In genomic region chr20:35326732-35327073, GRCh38 we compare ENCODE assay signal across 24 cellular contexts. TPM values are rescaled to one million over a fixed set of nuclear protein-coding genes. Genes with fewer than 3 reads are reported as not detected.
DNase-seq lines count a peak whose midpoint lies in the region; ATAC-seq, FAIRE-seq and TF ChIP-seq lines count a peak whose summit lies in the region.
"Had no signal": no experiment of that assay in that cellular context is flagged by ENCODE, and none has a peak within 500 bp of the region (broad histone marks: within the 10 kb centered on the region; RNA-seq: fewer than 3 reads in every experiment).

No MANE protein-coding gene starts in this region.

- peaks cover 25% of the 10 kb centered on the region for H3K36me3 Mint-ChIP-seq in HFFc6 (ENCODE audit: low read depth)
- H3K36me3 Mint-ChIP-seq: stimulated activated effector memory CD8-positive, alpha-beta T cell treated with anti-CD3 and anti-CD28 coated beads, Interleukin-12 subunit alpha, Interleukin-12 subunit beta, amount 100 ng/mL, for 72 hours had no signal

- no peaks in the 10 kb centered on the region; the same call in 1 of the 2 replicates for H3K27me3 Mint-ChIP-seq in HFFc6 (ENCODE audit: insufficient read depth)
- H3K27me3 Mint-ChIP-seq: activated T-helper 17 cell treated with anti-CD3 and anti-CD28 coated beads, Interleukin-2, amount 50 U/mL, for 72 hours had no signal

- peaks cover 26% of the 10 kb centered on the region for H3K4me1 ChIP-seq in adipocyte (ENCODE audit: control insufficient read depth, insufficient read depth, low read length)
- H3K4me1 ChIP-seq in HepG2 (ENCODE audit: insufficient read depth, low read length): peaks cover 51% of the 10 kb centered on the region
- peaks cover 9% of the 10 kb centered on the region for H3K4me1 ChIP-seq in smooth muscle cell (ENCODE audit: low read depth)
- H3K4me1 ChIP-seq: BLaER1, tibial artery had no signal

- TF ChIP-seq RAD21 in HepG2 (CRISPR knock-in tag; IDR thresholded peaks at IDR 0.05): no peak

- H3K27ac Mint-ChIP-seq in HFFc6: 0 out of 2 replicates have a peak overlapping the region, but pooled peaks have one; percentile 25
- H3K27ac Mint-ChIP-seq: GM23338; stimulated activated effector memory CD8-positive, alpha-beta T cell treated with anti-CD3 and anti-CD28 coated beads, Interleukin-12 subunit alpha, Interleukin-12 subunit beta, amount 100 ng/mL, for 72 hours had no signal

- peak overlapping the region; percentile 10 for H3K9ac ChIP-seq in adipocyte (ENCODE audit: low read length)
- H3K9ac ChIP-seq in HepG2 (ENCODE audit: insufficient read depth, low read depth, low read length): peak overlapping the region; percentile 7
- H3K9ac ChIP-seq in smooth muscle cell (ENCODE audit: low read depth): no peak overlapping the region
- H3K9ac ChIP-seq: BLaER1 had no signal

- no peak for TF ChIP-seq CTCF in HFFc6 (IDR thresholded peaks at IDR 0.05)
- TF ChIP-seq CTCF in HepG2 (CRISPR knock-in tag; IDR thresholded peaks at IDR 0.05): no peak
- no peak for TF ChIP-seq CTCF in smooth muscle cell (IDR thresholded peaks at IDR 0.05; ENCODE audit: borderline replicate concordance, insufficient read depth, poor library complexity, severe bottlenecking)

- H3K4me3 ChIP-seq in adipocyte (ENCODE audit: low read length): peak overlapping the region; percentile 10
- H3K4me3 ChIP-seq in HepG2 (replicated peaks in 1 of 3; ENCODE audit: insufficient read depth in 1 of 3, low read depth in 2 of 3, low read length in 3 of 3): peak overlapping the region in 1 of 3 experiments; percentile 15; a peak in 1 of 6 replicates
- no peak overlapping the region for H3K4me3 ChIP-seq in smooth muscle cell
- H3K4me3 ChIP-seq: BLaER1, GM23338, left lung, SJSA1, tibial artery had no signal

- H3K4me1 Mint-ChIP-seq in HFFc6 (ENCODE audit: low read depth): peaks cover 71% of the 10 kb centered on the region

- POLR2A ChIA-PET in HepG2 (lab: Yijun Ruan, JAX): interaction anchor here (0.8 to 3.9 kb wide), 17 partner anchors 9 to 291 kb away, joined by 3 to 78 read pairs (median 5); partner anchors contain the start of genes CEP250 and EIF6

- CTCF ChIA-PET in HepG2 (lab: Yijun Ruan, JAX; ENCODE audit: low intra/inter-chr PET ratio, low total read pairs): interaction anchor here (6.9 kb wide), 1 partner anchor 22 kb away, joined by 204 read pairs; no protein-coding TSS in a partner anchor

- H3K79me2 ChIP-seq in HepG2 (ENCODE audit: insufficient read depth, low read length) (no peaks in the 10 kb centered on the region), smooth muscle cell (ENCODE audit: low read depth) (no peaks in the 10 kb centered on the region)

- H4K20me1 ChIP-seq in HepG2 (ENCODE audit: insufficient read depth, low read length): no peaks in the 10 kb centered on the region
- no peaks in the 10 kb centered on the region for H4K20me1 ChIP-seq in smooth muscle cell (ENCODE audit: low read depth)
- H4K20me1 ChIP-seq: BLaER1 had no signal

- H2AFZ ChIP-seq in HepG2 (ENCODE audit: low read length) (no peak overlapping the region), smooth muscle cell (ENCODE audit: low read depth) (no peak overlapping the region)
- H2AFZ ChIP-seq: GM23338 had no signal

- no peaks in the 10 kb centered on the region for H3K36me3 ChIP-seq in adipocyte (ENCODE audit: control insufficient read depth, insufficient read depth, low read length, severe bottlenecking)
- H3K36me3 ChIP-seq in HepG2 (replicated peaks in 1 of 2; ENCODE audit: control insufficient read depth in 1 of 2, insufficient read depth in 2 of 2, low read length in 2 of 2): no peaks in the 10 kb centered on the region
- H3K36me3 ChIP-seq in smooth muscle cell (ENCODE audit: low read depth): no peaks in the 10 kb centered on the region
- H3K36me3 ChIP-seq: left lung had no signal

- FAIRE-seq in HepG2 (lab: Jason Lieb, UNC): no peak
- FAIRE-seq: D721Med, HTR-8/SVneo had no signal

- 33% methylated on average over 3 of the region's 3 CpGs for whole genome bisulfite sequencing in HepG2 (ENCODE audit: low lambda C conversion rate)
- 77% methylated on average over 3 of the region's 3 CpGs for WGBS in smooth muscle cell (ENCODE audit: low lambda C conversion rate)

- H3K27me3 ChIP-seq in adipocyte (replicated peaks; ENCODE audit: control insufficient read depth, insufficient read depth, low read length) (no peaks in the 10 kb centered on the region), HepG2 (ENCODE audit: control insufficient read depth in 1 of 2, insufficient read depth in 2 of 2, low read length in 2 of 2) (no peaks in the 10 kb centered on the region), smooth muscle cell (ENCODE audit: low read depth) (no peaks in the 10 kb centered on the region)
- H3K27me3 ChIP-seq: BLaER1, left lung, SJSA1, tibial artery had no signal

- H3F3A ChIP-seq in smooth muscle cell (ENCODE audit: low read depth): peaks cover 22% of the 10 kb centered on the region

- TF ChIP-seq POLR2A in HepG2 (IDR thresholded peaks at IDR 0.05; ENCODE audit: insufficient read depth in 1 of 2, low read depth in 2 of 2, low read length in 2 of 2) (no peak), erythroblast (IDR thresholded peaks at IDR 0.05; ENCODE audit: low read length) (no peak)

- no peak overlapping the region for H3K4me3 Mint-ChIP-seq in HFFc6
- H3K4me3 Mint-ChIP-seq: activated T-helper 17 cell treated with anti-CD3 and anti-CD28 coated beads, Interleukin-2, amount 50 U/mL, for 72 hours; GM23338; stimulated activated effector memory CD8-positive, alpha-beta T cell treated with anti-CD3 and anti-CD28 coated beads, Interleukin-12 subunit alpha, Interleukin-12 subunit beta, amount 100 ng/mL, for 72 hours had no signal

- H3K9me3 Mint-ChIP-seq in HFFc6: no peaks in the 10 kb centered on the region
- H3K9me3 Mint-ChIP-seq: activated T-helper 17 cell treated with anti-CD3 and anti-CD28 coated beads, Interleukin-2, amount 50 U/mL, for 72 hours; GM23338; stimulated activated effector memory CD8-positive, alpha-beta T cell treated with anti-CD3 and anti-CD28 coated beads, Interleukin-12 subunit alpha, Interleukin-12 subunit beta, amount 100 ng/mL, for 72 hours had no signal

- TSS peak; percentile 37 for BruUV-seq in HepG2 (replicated peaks; lab: Mats Ljungman, UMichigan)

- intact Hi-C loops in HepG2 (cut with micrococcal nuclease; ENCODE audit: unreplicated experiment): loop anchor here (1.0 kb wide), 1 partner anchor 19 kb away; no protein-coding TSS in a partner anchor

- in situ Hi-C loops in HepG2 (cut with HindIII; ENCODE audit: extremely low pct_ligation_motif_present, low pct_unique_long_range_greater_than_20kb): no loop called here

- DNase-seq in HFFc6 (no peak), adipocyte (ENCODE audit: low read depth) (no peak), HepG2 (ENCODE audit: low spot score) (no peak), smooth muscle cell (lab: John Stamatoyannopoulos, UW; ENCODE audit: unreplicated experiment) (no peak), erythroblast (lab: John Stamatoyannopoulos, UW) (no peak), SKM-1 (lab: John Stamatoyannopoulos, UW; ENCODE audit: unreplicated experiment) (no peak)
- DNase-seq: left lung, NCI-H1105 treated with DMSO at 0.1 percent for 48 hours, NCI-H2171, T1000, tibial artery had no signal

- H3K4me2 ChIP-seq in HepG2 (ENCODE audit: low read depth, low read length) (peak overlapping the region; percentile 54), smooth muscle cell (peak overlapping the region; percentile 59)
- H3K4me2 ChIP-seq: BLaER1, GM23338 had no signal

- peak; percentile 64 for ATAC-seq in HepG2
- ATAC-seq in HG03025 (IDR thresholded peaks at IDR 0.05; ENCODE audit: low FRiP score, unreplicated experiment): no peak
- ATAC-seq: activated CD4-positive, CD25-positive, alpha-beta regulatory T cell treated with anti-CD3 and anti-CD28 coated beads, Interleukin-2, amount 50 U/mL, for 24 hours; activated T-helper 17 cell treated with anti-CD3 and anti-CD28 coated beads, Interleukin-2, amount 50 U/mL, for 72 hours; esophagus mucosa; GM23338; stimulated activated effector memory CD8-positive, alpha-beta T cell treated with anti-CD3 and anti-CD28 coated beads, Interleukin-12 subunit alpha, Interleukin-12 subunit beta, amount 100 ng/mL, for 72 hours had no signal

- H3K27ac ChIP-seq in HepG2 (ENCODE audit: extremely low read length, insufficient read depth, low read length): peak overlapping the region; percentile 74
- H3K27ac ChIP-seq in smooth muscle cell (ENCODE audit: low read depth): peak overlapping the region; percentile 75
- H3K27ac ChIP-seq: BLaER1, left lung, SJSA1, tibial artery had no signal

- H3K9me3 ChIP-seq in adipocyte (ENCODE audit: control insufficient read depth, low read length) (no peaks in the 10 kb centered on the region), HepG2 (ENCODE audit: low read length) (no peaks in the 10 kb centered on the region), smooth muscle cell (replicated peaks; ENCODE audit: low read depth) (no peaks in the 10 kb centered on the region)
- H3K9me3 ChIP-seq: BLaER1, left lung, SJSA1, tibial artery had no signal

- TF ChIP-seq EP300 in HepG2 (IDR thresholded peaks at IDR 0.05; ENCODE audit: low read depth in 2 of 2, low read length in 2 of 2) (no peak), HepG2 (CRISPR knock-in tag; IDR thresholded peaks at IDR 0.05; ENCODE audit: borderline replicate concordance) (no peak)

RNA-seq across cellular contexts. Expression of gene FAM83C, which starts 34.5 kb away (rescaled TPM):
- not detected for total RNA-seq in HFFc6 (2021; fragmentation: NEBNext Ultra II Directional; extraction: Animal tissue kit (Norgen Biotek cat#: 25700))
- total RNA-seq in HepG2 (2016; rRNA removed; fragmentation: Illumina TruSeq; extraction: Trizol) (0.07 TPM in 1 of 2 replicates, not detected in the other), smooth muscle cell (0.27 and 0.49 TPM in 2 replicates)
- 0.09 TPM in 1 of 2 replicates, not detected in the other for total RNA-seq in HepG2 (2016; cell fraction: cytosol; rRNA removed; fragmentation: Illumina TruSeq; extraction: Trizol; ENCODE audit: low read depth)
- total RNA-seq in HepG2 (2016; cell fraction: insoluble cytoplasmic fraction; rRNA removed; fragmentation: Illumina TruSeq; extraction: Trizol): 0.06 TPM in 1 of 2 replicates, not detected in the other
- 0.07 TPM in 1 of 2 replicates, not detected in the other for total RNA-seq in HepG2 (2016; cell fraction: membrane; rRNA removed; fragmentation: Illumina TruSeq; extraction: Trizol)
- total RNA-seq in HepG2 (2016; cell fraction: nucleus; rRNA removed; fragmentation: Illumina TruSeq; extraction: Trizol): not detected in 2 replicates
- polyA plus RNA-seq in HepG2 (2011; rRNA removed) (0.03 and 0.04 TPM in 2 replicates), smooth muscle cell (0.05 TPM in 1 of 2 replicates, not detected in the other)
- 0.03 TPM in 1 of 2 replicates, not detected in the other for polyA plus RNA-seq in HepG2 (2011; cell fraction: cytosol; rRNA removed)
- 0.08 and 0.09 TPM in 2 replicates for polyA plus RNA-seq in HepG2 (2011; cell fraction: nucleus; rRNA removed)
- 0.05 and 0.16 TPM in 2 replicates for polyA plus RNA-seq in HepG2 (2012)
- 0.05 and 0.08 TPM in 2 replicates for polyA plus RNA-seq in HepG2 (2016; cell fraction: cytosol; fragmentation: Illumina TruSeq; extraction: Trizol; ENCODE audit: low read depth)
- polyA plus RNA-seq in HepG2 (2016; cell fraction: insoluble cytoplasmic fraction; fragmentation: Illumina TruSeq; extraction: Trizol; ENCODE audit: low read depth): 0.10 and 0.16 TPM in 2 replicates
- 0.05 and 0.06 TPM in 2 replicates for polyA plus RNA-seq in HepG2 (2016; cell fraction: membrane; fragmentation: Illumina TruSeq; extraction: Trizol; ENCODE audit: low read depth)
- not detected in 2 replicates for polyA plus RNA-seq in HepG2 (2016; cell fraction: nucleus; fragmentation: Illumina TruSeq; extraction: Trizol; ENCODE audit: insufficient read depth, low read depth)
- 0.04 and 0.07 TPM in 2 replicates for polyA minus RNA-seq in HepG2 (2011; rRNA and poly(A)+ RNA removed; ENCODE audit: low replicate concordance)
- not detected in 2 replicates for polyA minus RNA-seq in HepG2 (2011; cell fraction: cytosol; rRNA and poly(A)+ RNA removed)
- polyA minus RNA-seq in HepG2 (2011; cell fraction: nucleus; rRNA and poly(A)+ RNA removed): 0.13 TPM in 1 of 2 replicates, not detected in the other
- total RNA-seq: activated CD8-positive, alpha-beta memory T cell treated with anti-CD3 and anti-CD28 coated beads for 36 hours; activated T-helper 17 cell treated with anti-CD3 and anti-CD28 coated beads, Interleukin-2, amount 50 U/mL, for 72 hours; glomerular endothelial cell; left lung; mononuclear cell; SJSA1 had no signal
- polyA plus RNA-seq: GM23338 had no signal

RNA-seq across cellular contexts. Expression of gene EIF6, which starts 42.1 kb away (rescaled TPM):
- total RNA-seq in HFFc6 (2021; fragmentation: NEBNext Ultra II Directional; extraction: Animal tissue kit (Norgen Biotek cat#: 25700)): 100 to 1,000 TPM; 176 to 194 (median 185) TPM
- total RNA-seq in HepG2 (2016; rRNA removed; fragmentation: Illumina TruSeq; extraction: Trizol) (462 and 603 TPM in 2 replicates), smooth muscle cell (76.4 and 110 TPM in 2 replicates)
- 227 and 243 TPM in 2 replicates for total RNA-seq in HepG2 (2016; cell fraction: cytosol; rRNA removed; fragmentation: Illumina TruSeq; extraction: Trizol; ENCODE audit: low read depth)
- total RNA-seq in HepG2 (2016; cell fraction: insoluble cytoplasmic fraction; rRNA removed; fragmentation: Illumina TruSeq; extraction: Trizol): 467 and 649 TPM in 2 replicates
- total RNA-seq in HepG2 (2016; cell fraction: membrane; rRNA removed; fragmentation: Illumina TruSeq; extraction: Trizol): 251 and 271 TPM in 2 replicates
- total RNA-seq in HepG2 (2016; cell fraction: nucleus; rRNA removed; fragmentation: Illumina TruSeq; extraction: Trizol): 204 TPM in 2 replicates
- polyA plus RNA-seq in HepG2 (2011; rRNA removed) (466 and 470 TPM in 2 replicates), smooth muscle cell (179 and 251 TPM in 2 replicates)
- 383 and 550 TPM in 2 replicates for polyA plus RNA-seq in HepG2 (2011; cell fraction: cytosol; rRNA removed)
- polyA plus RNA-seq in HepG2 (2011; cell fraction: nucleus; rRNA removed): 838 and 950 TPM in 2 replicates
- polyA plus RNA-seq in HepG2 (2012): 248 and 315 TPM in 2 replicates
- polyA plus RNA-seq in HepG2 (2016; cell fraction: cytosol; fragmentation: Illumina TruSeq; extraction: Trizol; ENCODE audit: low read depth): 237 and 250 TPM in 2 replicates
- polyA plus RNA-seq in HepG2 (2016; cell fraction: insoluble cytoplasmic fraction; fragmentation: Illumina TruSeq; extraction: Trizol; ENCODE audit: low read depth): 587 and 631 TPM in 2 replicates
- 232 and 240 TPM in 2 replicates for polyA plus RNA-seq in HepG2 (2016; cell fraction: membrane; fragmentation: Illumina TruSeq; extraction: Trizol; ENCODE audit: low read depth)
- 358 and 379 TPM in 2 replicates for polyA plus RNA-seq in HepG2 (2016; cell fraction: nucleus; fragmentation: Illumina TruSeq; extraction: Trizol; ENCODE audit: insufficient read depth, low read depth)
- polyA minus RNA-seq in HepG2 (2011; rRNA and poly(A)+ RNA removed; ENCODE audit: low replicate concordance): 350 and 575 TPM in 2 replicates
- 144 and 146 TPM in 2 replicates for polyA minus RNA-seq in HepG2 (2011; cell fraction: cytosol; rRNA and poly(A)+ RNA removed)
- polyA minus RNA-seq in HepG2 (2011; cell fraction: nucleus; rRNA and poly(A)+ RNA removed): 94.9 and 106 TPM in 2 replicates

RNA-seq across cellular contexts. Expression of gene MMP24OS, which starts 48.8 kb away (rescaled TPM):
- 100 to 1,000 TPM in 4 of 6 experiments, 10 to 100 TPM in 2; 91.7 to 117 (median 105) TPM for total RNA-seq in HFFc6 (2021; fragmentation: NEBNext Ultra II Directional; extraction: Animal tissue kit (Norgen Biotek cat#: 25700))
- total RNA-seq in HepG2 (2016; rRNA removed; fragmentation: Illumina TruSeq; extraction: Trizol) (3.1 and 8.5 TPM in 2 replicates), smooth muscle cell (14.3 and 22.7 TPM in 2 replicates)
- 0.61 and 0.79 TPM in 2 replicates for total RNA-seq in HepG2 (2016; cell fraction: cytosol; rRNA removed; fragmentation: Illumina TruSeq; extraction: Trizol; ENCODE audit: low read depth)
- 3.4 and 8.7 TPM in 2 replicates for total RNA-seq in HepG2 (2016; cell fraction: insoluble cytoplasmic fraction; rRNA removed; fragmentation: Illumina TruSeq; extraction: Trizol)
- 2.1 TPM in 2 replicates for total RNA-seq in HepG2 (2016; cell fraction: membrane; rRNA removed; fragmentation: Illumina TruSeq; extraction: Trizol)
- total RNA-seq in HepG2 (2016; cell fraction: nucleus; rRNA removed; fragmentation: Illumina TruSeq; extraction: Trizol): 8.9 and 10.6 TPM in 2 replicates
- polyA plus RNA-seq in HepG2 (2011; rRNA removed) (6.0 and 7.1 TPM in 2 replicates), smooth muscle cell (43.7 and 44.7 TPM in 2 replicates)
- 2.1 and 2.8 TPM in 2 replicates for polyA plus RNA-seq in HepG2 (2011; cell fraction: cytosol; rRNA removed)
- 43.8 and 55.2 TPM in 2 replicates for polyA plus RNA-seq in HepG2 (2011; cell fraction: nucleus; rRNA removed)
- 5.9 and 6.4 TPM in 2 replicates for polyA plus RNA-seq in HepG2 (2012)
- 1.8 TPM in 2 replicates for polyA plus RNA-seq in HepG2 (2016; cell fraction: cytosol; fragmentation: Illumina TruSeq; extraction: Trizol; ENCODE audit: low read depth)
- 4.7 and 7.1 TPM in 2 replicates for polyA plus RNA-seq in HepG2 (2016; cell fraction: insoluble cytoplasmic fraction; fragmentation: Illumina TruSeq; extraction: Trizol; ENCODE audit: low read depth)
- 2.9 and 3.2 TPM in 2 replicates for polyA plus RNA-seq in HepG2 (2016; cell fraction: membrane; fragmentation: Illumina TruSeq; extraction: Trizol; ENCODE audit: low read depth)
- 29.1 and 31.1 TPM in 2 replicates for polyA plus RNA-seq in HepG2 (2016; cell fraction: nucleus; fragmentation: Illumina TruSeq; extraction: Trizol; ENCODE audit: insufficient read depth, low read depth)
- polyA minus RNA-seq in HepG2 (2011; rRNA and poly(A)+ RNA removed; ENCODE audit: low replicate concordance): 18.5 and 23.2 TPM in 2 replicates
- 1.8 and 3.0 TPM in 2 replicates for polyA minus RNA-seq in HepG2 (2011; cell fraction: cytosol; rRNA and poly(A)+ RNA removed)
- 33.9 and 46.0 TPM in 2 replicates for polyA minus RNA-seq in HepG2 (2011; cell fraction: nucleus; rRNA and poly(A)+ RNA removed)
